25 cellular contexts compared by ENCODE assay signal in the genomic region with DNA sequence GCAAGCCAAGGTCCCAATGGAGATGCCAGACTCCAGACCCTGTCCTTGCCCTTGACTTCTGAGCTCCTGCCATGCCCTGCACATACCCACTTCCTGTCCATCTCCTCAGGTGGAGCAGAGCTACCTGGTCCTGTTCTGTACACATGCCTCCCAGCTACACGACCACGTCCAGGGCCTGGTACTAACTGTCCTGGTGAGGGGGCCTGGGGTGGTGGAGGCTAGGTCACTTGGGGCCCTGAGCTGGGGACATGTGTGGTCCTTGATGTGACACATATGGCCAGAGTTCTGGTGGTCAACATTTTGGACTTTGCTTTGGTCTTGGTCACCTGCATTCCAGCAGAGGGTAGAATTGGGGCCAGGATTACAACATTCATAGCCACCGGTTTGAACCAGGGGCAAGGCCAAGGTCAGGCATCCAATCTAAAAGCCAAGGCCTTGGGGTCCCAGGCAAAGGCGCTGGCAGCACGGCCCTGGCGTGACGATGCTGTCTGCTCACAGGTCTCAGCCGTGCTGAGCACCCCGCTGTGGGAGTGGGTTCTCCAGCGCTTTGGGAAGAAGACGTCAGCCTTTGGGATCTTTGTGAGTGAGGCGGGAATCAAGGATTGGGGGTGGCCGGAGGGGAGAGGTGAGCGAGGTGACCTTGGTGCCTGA. TPM values are rescaled to one million over a fixed set of nuclear protein-coding genes. Genes with fewer than 3 reads are reported as not detected.
"Had no signal": no experiment of that assay in that cellular context is flagged by ENCODE, and none has a peak within 500 bp of the region (broad histone marks: within the 10 kb centered on the region; RNA-seq: fewer than 3 reads in every experiment).

No MANE protein-coding gene starts in this region.

- H3K9ac ChIP-seq: parathyroid adenoma had no signal

- H3K27me3 Mint-ChIP-seq: activated CD4-positive, alpha-beta memory T cell treated with anti-CD3 and anti-CD28 coated beads, Interleukin-2, amount 10 ng/mL, durations not matched to agents 7 days and 5 days; activated CD4-positive, alpha-beta T cell treated with anti-CD3 and anti-CD28 coated beads, Interleukin-2, amount 10 ng/mL, durations not matched to agents 7 days and 5 days; activated CD8-positive, alpha-beta memory T cell treated with anti-CD3 and anti-CD28 coated beads, Interleukin-2, amount 10 ng/mL, durations not matched to agents 7 days and 5 days; naive B cell; T-helper 17 cell had no signal

- H2AFZ ChIP-seq: parathyroid adenoma had no signal

- H3K4me2 ChIP-seq: smooth muscle cell had no signal

- H3K4me1 ChIP-seq: esophagus muscularis mucosa, left ventricle myocardium inferior, parathyroid adenoma, psoas muscle, tibial nerve had no signal

- H3K27me3 ChIP-seq: brain microvascular endothelial cell, esophagus muscularis mucosa, tibial nerve had no signal

- H3K9me3 ChIP-seq: esophagus muscularis mucosa, left ventricle myocardium inferior, psoas muscle, tibial nerve had no signal

- H3K4me3 ChIP-seq: esophagus muscularis mucosa, left ventricle myocardium inferior, psoas muscle, smooth muscle cell, tibial nerve had no signal

- H3K4me1 Mint-ChIP-seq: activated CD4-positive, alpha-beta memory T cell treated with anti-CD3 and anti-CD28 coated beads, Interleukin-2, amount 10 ng/mL, durations not matched to agents 7 days and 5 days; activated CD4-positive, alpha-beta T cell treated with anti-CD3 and anti-CD28 coated beads, Interleukin-2, amount 10 ng/mL, durations not matched to agents 7 days and 5 days; activated CD8-positive, alpha-beta memory T cell treated with anti-CD3 and anti-CD28 coated beads, Interleukin-2, amount 10 ng/mL, durations not matched to agents 7 days and 5 days; naive B cell had no signal

- DNase-seq: activated CD4-positive, alpha-beta memory T cell treated with anti-CD3 and anti-CD28 coated beads, Interleukin-2, amount 10 ng/mL, durations not matched to agents 7 days and 5 days; activated CD4-positive, alpha-beta T cell treated with anti-CD3 and anti-CD28 coated beads, Interleukin-2, amount 10 ng/mL, durations not matched to agents 7 days and 5 days; activated CD4-positive, CD25-positive, alpha-beta regulatory T cell treated with anti-CD3 and anti-CD28 coated beads, Interleukin-2, amount 50 U/mL, for 72 hours; activated CD8-positive, alpha-beta memory T cell treated with anti-CD3 and anti-CD28 coated beads, Interleukin-2, amount 10 ng/mL, durations not matched to agents 7 days and 5 days; activated effector memory CD4-positive, alpha-beta T cell treated with Interleukin-2 at 50 U/mL for 16 hours; activated naive CD4-positive, alpha-beta T cell treated with Interleukin-2 at 50 U/mL for 16 hours; amniotic stem cell; brain microvascular endothelial cell; caudate nucleus; foreskin melanocyte; left ventricle myocardium inferior; naive B cell; occipital lobe; psoas muscle; stimulated activated CD4-positive, alpha-beta T cell treated with anti-CD3 and anti-CD28 coated beads, Interleukin-2, amount 100 ng/mL, for 24 hours; stimulated activated naive CD4-positive, alpha-beta T cell treated with Interleukin-2 at 50 U/mL for 16 hours; T-helper 17 cell; T1000; WERI-Rb-1 had no signal

- ATAC-seq: activated CD8-positive, alpha-beta memory T cell treated with anti-CD3 and anti-CD28 coated beads, Interleukin-2, amount 10 ng/mL, durations not matched to agents 7 days and 5 days; psoas muscle; T-helper 17 cell had no signal

- H3K9me3 Mint-ChIP-seq: activated CD4-positive, alpha-beta memory T cell treated with anti-CD3 and anti-CD28 coated beads, Interleukin-2, amount 10 ng/mL, durations not matched to agents 7 days and 5 days; activated CD4-positive, alpha-beta T cell treated with anti-CD3 and anti-CD28 coated beads, Interleukin-2, amount 10 ng/mL, durations not matched to agents 7 days and 5 days; naive B cell had no signal

- H3K27ac ChIP-seq: brain microvascular endothelial cell, esophagus muscularis mucosa, left ventricle myocardium inferior, parathyroid adenoma, psoas muscle, tibial nerve, WERI-Rb-1 had no signal

- H3K4me3 Mint-ChIP-seq: activated CD4-positive, alpha-beta memory T cell treated with anti-CD3 and anti-CD28 coated beads, Interleukin-2, amount 10 ng/mL, durations not matched to agents 7 days and 5 days; activated CD4-positive, alpha-beta T cell treated with anti-CD3 and anti-CD28 coated beads, Interleukin-2, amount 10 ng/mL, durations not matched to agents 7 days and 5 days; activated CD8-positive, alpha-beta memory T cell treated with anti-CD3 and anti-CD28 coated beads, Interleukin-2, amount 10 ng/mL, durations not matched to agents 7 days and 5 days; T-helper 17 cell had no signal

- H3K27ac Mint-ChIP-seq: activated CD4-positive, alpha-beta memory T cell treated with anti-CD3 and anti-CD28 coated beads, Interleukin-2, amount 10 ng/mL, durations not matched to agents 7 days and 5 days; activated CD8-positive, alpha-beta memory T cell treated with anti-CD3 and anti-CD28 coated beads, Interleukin-2, amount 10 ng/mL, durations not matched to agents 7 days and 5 days; naive B cell; T-helper 17 cell had no signal

- H3K79me2 ChIP-seq: parathyroid adenoma had no signal

RNA-seq across cellular contexts. Expression of gene MFSD2B, which starts 12.6 kb away (rescaled TPM):
- total RNA-seq: activated CD4-positive, alpha-beta T cell treated with anti-CD3 and anti-CD28 coated beads, Interleukin-2, amount 10 ng/mL, durations not matched to agents 7 days and 5 days; activated CD8-positive, alpha-beta memory T cell treated with anti-CD3 and anti-CD28 coated beads, Interleukin-2, amount 10 ng/mL, durations not matched to agents 7 days and 5 days; chondrocyte; glomerular endothelial cell; occipital lobe; smooth muscle cell had no signal
